1 cellular context compared by ENCODE assay signal in the genomic region with DNA sequence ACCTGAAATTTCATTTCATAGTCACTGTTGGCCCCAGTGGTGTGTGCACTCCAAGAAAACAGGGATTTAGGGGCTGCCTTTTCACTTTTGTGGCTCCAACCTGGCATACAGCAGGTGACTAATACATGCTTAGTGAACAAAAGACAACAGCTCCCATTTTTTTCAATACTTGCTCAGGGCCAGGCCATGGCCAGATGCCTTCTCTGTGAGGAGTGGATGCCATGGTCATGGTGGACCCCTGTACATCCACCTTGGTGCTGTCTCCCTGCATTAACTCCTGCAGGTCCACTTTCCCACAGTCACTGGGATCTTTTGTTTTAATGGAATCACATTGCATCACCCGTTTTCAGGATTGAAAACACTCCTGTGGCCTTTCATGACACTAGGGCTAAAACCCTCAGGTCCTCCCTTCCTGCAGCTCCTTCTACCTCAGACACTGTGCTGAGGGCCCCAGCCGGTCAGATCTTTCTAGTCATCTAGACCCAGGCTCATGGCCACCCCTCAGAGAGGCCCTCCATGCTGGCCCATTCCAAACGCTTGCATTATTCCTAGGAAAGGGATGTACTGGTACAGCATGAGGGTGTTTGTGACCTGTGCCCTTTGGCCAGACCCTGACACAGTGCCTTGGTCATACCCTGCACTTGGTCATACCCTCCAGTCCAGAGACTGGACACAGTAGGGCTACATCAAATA.
TF ChIP-seq lines count a peak whose summit lies in the region.

No MANE protein-coding gene starts in this region.

TF ChIP-seq in GM23338, 12 proteins besides CTCF, POLR2A, EP300 and RAD21 (continued from another document):
- TF ChIP-seq REST (IDR thresholded peaks at IDR 0.05; ENCODE audit: unreplicated experiment): no peak
- TF ChIP-seq ZNF462 (CRISPR knock-in tag; IDR thresholded peaks at IDR 0.05): no peak
- no peak for TF ChIP-seq CREB1 (CRISPR knock-in tag; IDR thresholded peaks at IDR 0.05; ENCODE audit: low read depth)
